ENCODE assay signal across 5 cellular contexts in genomic region chr16:23508589-23509440, GRCh38. TPM values are rescaled to one million over a fixed set of nuclear protein-coding genes. Genes with fewer than 3 reads are reported as not detected.
DNase-seq lines count a peak whose midpoint lies in the region; ATAC-seq and TF ChIP-seq lines count a peak whose summit lies in the region.

No MANE protein-coding gene starts in this region.

- ATAC-seq in naive thymus-derived CD4-positive, alpha-beta T cell: no peak
- ATAC-seq in GM19351 (IDR thresholded peaks at IDR 0.05; ENCODE audit: unreplicated experiment): no peak

- in situ Hi-C loops in astrocyte of the spinal cord (cut with HindIII; ENCODE audit: low sequenced_read_pairs): no loop called here

- POLR2A ChIA-PET in naive thymus-derived CD4-positive, alpha-beta T cell (lab: Charles Lee): interaction anchor here (0.6 to 1.2 kb wide), 5 partner anchors 12 to 533 kb away, joined by 3 read pairs; no protein-coding TSS in a partner anchor

- H3K27me3 ChIP-seq in MG63: no peaks in the 10 kb centered on the region
- H3K27me3 ChIP-seq in naive thymus-derived CD4-positive, alpha-beta T cell (ENCODE audit: control insufficient read depth in 2 of 2, insufficient read depth in 2 of 2, low read length in 2 of 2): no peaks in the 10 kb centered on the region

- no peaks in the 10 kb centered on the region for H3K27me3 Mint-ChIP-seq in naive thymus-derived CD4-positive, alpha-beta T cell

- H3K27ac Mint-ChIP-seq in naive thymus-derived CD4-positive, alpha-beta T cell: peak overlapping the region; percentile 1 to 89 (median 81)

- peaks cover 0 to 17% (median 0%) of the 10 kb centered on the region in 5 donors for H3K36me3 Mint-ChIP-seq in naive thymus-derived CD4-positive, alpha-beta T cell

- peaks cover 39 to 53% of the 10 kb centered on the region in 2 donors for H3K4me1 ChIP-seq in naive thymus-derived CD4-positive, alpha-beta T cell (ENCODE audit: control insufficient read depth in 2 of 2, insufficient read depth in 2 of 2, low read length in 2 of 2)

- H3K4me1 Mint-ChIP-seq in naive thymus-derived CD4-positive, alpha-beta T cell: peaks cover 32 to 66% (median 53%) of the 10 kb centered on the region in 7 donors

- H3K4me3 ChIP-seq in MG63 (peak overlapping the region; percentile 53), astrocyte of the spinal cord (ENCODE audit: low read depth, low read length) (peak overlapping the region; percentile 55)
- peak overlapping the region; percentile 73 for H3K4me3 ChIP-seq in naive thymus-derived CD4-positive, alpha-beta T cell (ENCODE audit: low read length)

- H3K27ac ChIP-seq in naive thymus-derived CD4-positive, alpha-beta T cell (ENCODE audit: low read depth, low read length): peak overlapping the region; percentile 74

- CTCF ChIA-PET in naive thymus-derived CD4-positive, alpha-beta T cell (lab: Charles Lee): no interaction called here

- peaks cover 12% of the 10 kb centered on the region for H3K36me3 ChIP-seq in MG63
- H3K36me3 ChIP-seq in naive thymus-derived CD4-positive, alpha-beta T cell (ENCODE audit: control insufficient read depth in 2 of 3, insufficient read depth in 3 of 3, low read length in 3 of 3): no peaks in the 10 kb centered on the region

- H3K9me3 Mint-ChIP-seq in naive thymus-derived CD4-positive, alpha-beta T cell: no peaks in the 10 kb centered on the region

- intact Hi-C loops in naive thymus-derived CD4-positive, alpha-beta T cell (cut with micrococcal nuclease): loop anchor here in 1 of 2 donors (2.0 kb wide), 1 partner anchor 56 kb away; the partner anchor contains the start of gene COG7

- H3K9me3 ChIP-seq in MG63: no peaks in the 10 kb centered on the region
- H3K9me3 ChIP-seq in naive thymus-derived CD4-positive, alpha-beta T cell (ENCODE audit: control insufficient read depth in 2 of 3, low read length in 3 of 3): no peaks in the 10 kb centered on the region

- TF ChIP-seq CTCF in astrocyte of the spinal cord (IDR thresholded peaks at IDR 0.05; ENCODE audit: low read depth, low read length): no peak

- no peak for DNase-seq in MG63
- DNase-seq in astrocyte of the spinal cord (ENCODE audit: low read depth, low spot score): peak; percentile 7
- DNase-seq in naive thymus-derived CD4-positive, alpha-beta T cell: no peak
- no peak for DNase-seq in activated CD4-positive, alpha-beta T cell treated with anti-CD3 and anti-CD28 coated beads, Interleukin-2, amount 50 U/mL, for 48 hours

- H3K4me3 Mint-ChIP-seq in naive thymus-derived CD4-positive, alpha-beta T cell: peak overlapping the region; percentile 86 to 99 (median 92)

RNA-seq across cellular contexts. Expression of gene GGA2, which starts 1.5 kb away (rescaled TPM):
- total RNA-seq in MG63 (2014; rRNA removed; shearing (Covaris generic); ENCODE audit: low replicate concordance): 44.2 and 102 TPM in 2 replicates
- total RNA-seq in naive thymus-derived CD4-positive, alpha-beta T cell: 100 to 1,000 TPM in 4 of 5 experiments, 10 to 100 TPM in 1; 99.3 to 138 (median 104) TPM
- polyA plus RNA-seq in naive thymus-derived CD4-positive, alpha-beta T cell: 10 to 100 TPM; 41.7 to 44.6 TPM

RNA-seq across cellular contexts. Expression of gene EARS2, which starts 48.3 kb away (rescaled TPM):
- 23.8 and 45.3 TPM in 2 replicates for total RNA-seq in MG63 (2014; rRNA removed; shearing (Covaris generic); ENCODE audit: low replicate concordance)
- total RNA-seq in naive thymus-derived CD4-positive, alpha-beta T cell: 10 to 100 TPM; 10.6 to 19.2 (median 15.1) TPM
- polyA plus RNA-seq in naive thymus-derived CD4-positive, alpha-beta T cell: 10 to 100 TPM; 14.0 to 15.7 TPM

RNA-seq across cellular contexts. Expression of gene UBFD1, which starts 48.7 kb away (rescaled TPM):
- total RNA-seq in MG63 (2014; rRNA removed; shearing (Covaris generic); ENCODE audit: low replicate concordance): 59.3 and 59.9 TPM in 2 replicates
- total RNA-seq in naive thymus-derived CD4-positive, alpha-beta T cell: 10 to 100 TPM; 43.4 to 54.4 (median 51.0) TPM
- polyA plus RNA-seq in naive thymus-derived CD4-positive, alpha-beta T cell: 10 to 100 TPM in 1 of 2 donors, 1 to 10 TPM in 1; 8.3 to 16.7 TPM

RNA-seq across cellular contexts. Expression of gene COG7, which starts 55.8 kb away (rescaled TPM):
- 8.0 and 10.2 TPM in 2 replicates for total RNA-seq in MG63 (2014; rRNA removed; shearing (Covaris generic); ENCODE audit: low replicate concordance)
- 10 to 100 TPM; 16.1 to 28.4 (median 22.6) TPM for total RNA-seq in naive thymus-derived CD4-positive, alpha-beta T cell
- polyA plus RNA-seq in naive thymus-derived CD4-positive, alpha-beta T cell: 10 to 100 TPM in 1 of 2 donors, 1 to 10 TPM in 1; 9.6 to 12.9 TPM
